Comparison of ENCODE assay signal across 9 cellular contexts in the genomic region with DNA sequence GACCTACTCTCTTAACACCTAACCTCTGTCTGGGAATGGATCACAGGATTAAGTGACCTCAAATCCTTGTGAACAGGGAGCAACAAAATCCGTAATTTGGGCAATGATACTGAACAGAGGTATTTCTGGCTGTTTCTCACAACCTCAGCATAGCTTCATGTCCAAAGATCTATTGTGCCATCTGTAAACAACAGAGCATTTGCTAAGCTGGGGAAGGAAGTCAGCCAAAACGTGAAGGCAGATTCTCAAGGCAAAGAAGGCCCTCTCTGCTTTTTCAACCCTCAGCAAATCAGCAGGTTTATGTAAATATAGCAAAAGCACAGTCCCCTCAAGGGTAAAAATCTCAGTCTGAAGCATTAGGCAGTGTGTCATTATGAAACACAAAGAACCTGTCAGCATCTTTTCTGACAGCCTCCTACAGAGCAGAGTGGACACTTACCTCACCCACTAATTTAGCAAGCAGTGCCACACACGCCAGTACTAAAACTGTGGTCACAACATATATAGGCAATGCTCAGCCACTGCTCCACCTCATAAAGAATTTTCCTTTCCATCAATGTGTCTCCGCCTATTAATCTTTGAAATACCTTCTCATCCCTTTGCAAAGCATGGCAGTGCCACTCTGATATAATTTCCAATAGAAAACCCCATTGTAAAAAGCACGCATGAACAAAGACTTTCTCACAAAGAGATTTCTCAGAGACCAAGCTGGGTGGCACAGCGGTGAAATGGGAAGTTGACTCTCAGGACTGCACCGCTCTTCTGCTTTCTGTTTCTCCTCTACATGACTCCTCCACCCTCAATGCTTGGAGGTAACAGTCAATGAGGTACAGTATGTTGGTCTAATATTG.
DNase-seq lines count a peak whose midpoint lies in the region; ATAC-seq and FAIRE-seq lines count a peak whose summit lies in the region.
"Had no signal": no experiment of that assay in that cellular context is flagged by ENCODE, and none has a peak within 500 bp of the region (broad histone marks: within the 10 kb centered on the region; RNA-seq: fewer than 3 reads in every experiment).

No MANE protein-coding gene starts in this region.

- H2BK120ac ChIP-seq in mesenchymal stem cell (ENCODE audit: low read depth, low read length) = no peak overlapping the region

- H3K27ac Mint-ChIP-seq in activated naive CD8-positive, alpha-beta T cell treated with anti-CD3 and anti-CD28 coated beads for 36 hours = peak overlapping the region; percentile 36

- peak overlapping the region in 1 of 2 experiments; percentile 21 for H3K4ac ChIP-seq in mesenchymal stem cell (ENCODE audit: low read depth in 1 of 2, low read length in 2 of 2)

- no peak overlapping the region for H2BK15ac ChIP-seq in mesenchymal stem cell (ENCODE audit: low read depth, poor library complexity, severe bottlenecking)

- H3K27me3 Mint-ChIP-seq in activated naive CD8-positive, alpha-beta T cell treated with anti-CD3 and anti-CD28 coated beads for 36 hours = no peaks in the 10 kb centered on the region

- no peak overlapping the region for H3K14ac ChIP-seq in mesenchymal stem cell (ENCODE audit: low read length in 2 of 2)

- H3K4me3 Mint-ChIP-seq in activated naive CD8-positive, alpha-beta T cell treated with anti-CD3 and anti-CD28 coated beads for 36 hours = no peak overlapping the region

- no peak overlapping the region for H4K8ac ChIP-seq in mesenchymal stem cell (ENCODE audit: low read length)

- no peak overlapping the region for H3K23ac ChIP-seq in mesenchymal stem cell (ENCODE audit: low read length in 2 of 2)

- peaks cover 8% of the 10 kb centered on the region for H3K36me3 Mint-ChIP-seq in activated naive CD8-positive, alpha-beta T cell treated with anti-CD3 and anti-CD28 coated beads for 36 hours

- H3K9me3 Mint-ChIP-seq in activated naive CD8-positive, alpha-beta T cell treated with anti-CD3 and anti-CD28 coated beads for 36 hours = no peaks in the 10 kb centered on the region

- peak; percentile 69 for ATAC-seq in GM21825 (IDR thresholded peaks at IDR 0.05; ENCODE audit: unreplicated experiment)

- H3K4me1 Mint-ChIP-seq in activated naive CD8-positive, alpha-beta T cell treated with anti-CD3 and anti-CD28 coated beads for 36 hours = peaks cover 45% of the 10 kb centered on the region

- H3K9ac ChIP-seq in mesenchymal stem cell (ENCODE audit: low read length) = peak overlapping the region; percentile 0

- peaks cover 17% of the 10 kb centered on the region for H3K79me1 ChIP-seq in mesenchymal stem cell (replicated peaks; ENCODE audit: low read length, poor library complexity, severe bottlenecking)

- no peak overlapping the region for H4K91ac ChIP-seq in mesenchymal stem cell (ENCODE audit: low read length)

- H3K27me3 ChIP-seq in mesenchymal stem cell (ENCODE audit: control insufficient read depth in 1 of 2, insufficient read depth in 1 of 2, low read length in 2 of 2) = no peaks in the 10 kb centered on the region

- WGBS in mesenchymal stem cell = 51% methylated on average over 5 of the region's 7 CpGs

- H2AFZ ChIP-seq in mesenchymal stem cell (ENCODE audit: low read depth, low read length) = no peak overlapping the region

- H3K4me2 ChIP-seq in mesenchymal stem cell (ENCODE audit: low read length, poor library complexity, severe bottlenecking) = no peak overlapping the region

- H2BK5ac ChIP-seq in mesenchymal stem cell (ENCODE audit: low read depth, low read length, poor library complexity, severe bottlenecking) = no peak overlapping the region

- no peak overlapping the region for H3K4me3 ChIP-seq in mesenchymal stem cell (ENCODE audit: insufficient read depth in 1 of 2, low read depth in 1 of 2, low read length in 2 of 2)

- H2BK12ac ChIP-seq in mesenchymal stem cell (ENCODE audit: low read length in 2 of 2) = no peak overlapping the region

- FAIRE-seq in urothelium cell line (lab: Jason Lieb, UNC) = no peak
- FAIRE-seq: A204.1 had no signal

- H3K27ac ChIP-seq in mesenchymal stem cell (ENCODE audit: low read length, poor library complexity, severe bottlenecking) = no peak overlapping the region

- H2AK5ac ChIP-seq in mesenchymal stem cell (ENCODE audit: low read length, severe bottlenecking) = no peak overlapping the region

- H3K36me3 ChIP-seq in mesenchymal stem cell (ENCODE audit: control insufficient read depth in 1 of 2, insufficient read depth in 2 of 2, low read depth in 1 of 2, low read length in 2 of 2) = peaks cover 0 to 3% of the 10 kb centered on the region in 2 experiments

- peak overlapping the region in 1 of 2 experiments; percentile 91 for H3K18ac ChIP-seq in mesenchymal stem cell (ENCODE audit: low read depth in 1 of 2, low read length in 2 of 2)

- H3K4me1 ChIP-seq in mesenchymal stem cell (ENCODE audit: control insufficient read depth, insufficient read depth, low read depth, low read length) = peaks cover 6% of the 10 kb centered on the region

- no peaks in the 10 kb centered on the region for H3K9me3 ChIP-seq in mesenchymal stem cell (ENCODE audit: control insufficient read depth, low read length)

- DNase-seq in DMS53 (lab: John Stamatoyannopoulos, UW) (peak; percentile 25), DMS53 treated with DMSO at 0.1 percent for 48 hours (lab: John Stamatoyannopoulos, UW; ENCODE audit: unreplicated experiment) (no peak), M059J (ENCODE audit: low read depth) (peak; percentile 55), mesenchymal stem cell (peak; percentile 77), urothelium cell line (ENCODE audit: low spot score) (no peak), DMS 273 treated with DMSO at 0.1 percent for 48 hours (lab: John Stamatoyannopoulos, UW) (no peak)
- DNase-seq in activated naive CD8-positive, alpha-beta T cell treated with anti-CD3 and anti-CD28 coated beads for 36 hours = no peak

Comparison
In these comparisons a context has a peak if more than half of its experiments do, and no peak if none do; other contexts are left out.
1. DNase-seq: peak in DMS53 (single experiment), M059J (single experiment) and mesenchymal stem cell (single experiment); none in DMS53 treated with DMSO at 0.1 percent for 48 hours (single experiment), activated naive CD8-positive, alpha-beta T cell treated with anti-CD3 and anti-CD28 coated beads for 36 hours (single experiment), urothelium cell line (single experiment) and DMS 273 treated with DMSO at 0.1 percent for 48 hours (single experiment).